Comparison of ENCODE assay signal across 8 cellular contexts in genomic region chr17:3963214-3964201, GRCh38. TPM values are rescaled to one million over a fixed set of nuclear protein-coding genes. Genes with fewer than 3 reads are reported as not detected.
A peak's percentile ranks its signal among the peaks of the same experiment; 100 is the strongest.
DNase-seq lines count a peak whose midpoint lies in the region; ATAC-seq, FAIRE-seq and TF ChIP-seq lines count a peak whose summit lies in the region.

No MANE protein-coding gene starts in this region.

- H3K36me3 Mint-ChIP-seq in mesothelial cell of epicardium, result no peaks in the 10 kb centered on the region

- BruUV-seq in HCT116 (replicated peaks; lab: Mats Ljungman, UMichigan), result no TSS peak

- H3K4me3 ChIP-seq in HCT116 (replicated peaks in 1 of 2; ENCODE audit: low read depth in 1 of 2, low read length in 2 of 2) (peak overlapping the region; percentile 53 to 69), SJCRH30 (no peak overlapping the region)

- H3K9ac ChIP-seq in HCT116 (ENCODE audit: low read length), result peak overlapping the region; percentile 24

- H3K27ac ChIP-seq in HCT116 (ENCODE audit: low read depth, low read length), result peak overlapping the region; percentile 80; the same call in 1 of the 2 replicates
- H3K27ac ChIP-seq in SJCRH30, result no peak overlapping the region

- intact Hi-C loops in HCT116 (cut with micrococcal nuclease), result no loop called here

- ATAC-seq in HCT116, result peak; percentile 8; the same call in 1 of the 2 replicates
- ATAC-seq in stimulated activated naive CD8-positive, alpha-beta T cell treated with anti-CD3 and anti-CD28 coated beads, Interleukin-15, amount 100 ng/mL, for 72 hours, result peak; percentile 54

- no peak for TF ChIP-seq RAD21 in HCT116 (IDR thresholded peaks at IDR 0.05; ENCODE audit: low read depth)

- H3K27me3 ChIP-seq in HCT116 (ENCODE audit: insufficient read depth, low read length), result no peaks in the 10 kb centered on the region
- no peaks in the 10 kb centered on the region for H3K27me3 ChIP-seq in SJCRH30

- no peak for FAIRE-seq in D721Med (lab: Jason Lieb, UNC)

- TF ChIP-seq CTCF in HCT116 (IDR thresholded peaks at IDR 0.05 in 2 of 3, conservative IDR thresholded peaks at IDR 0.05 in 1 of 3; ENCODE audit: borderline replicate concordance in 1 of 3, insufficient read depth in 1 of 3, low read depth in 2 of 3, low read length in 2 of 3) (no peak), mesothelial cell of epicardium (IDR thresholded peaks at IDR 0.05; ENCODE audit: unreplicated experiment) (no peak), D721Med (IDR thresholded peaks at IDR 0.05; ENCODE audit: insufficient read depth, missing control alignments) (no peak)

- H3K4me2 ChIP-seq in HCT116 (ENCODE audit: low read length), result peak overlapping the region; percentile 98

- peaks cover 15% of the 10 kb centered on the region for H3K4me1 Mint-ChIP-seq in mesothelial cell of epicardium
- H3K4me1 Mint-ChIP-seq in stimulated activated naive CD8-positive, alpha-beta T cell treated with anti-CD3 and anti-CD28 coated beads, Interleukin-15, amount 100 ng/mL, for 72 hours, result peaks cover 61% of the 10 kb centered on the region

- DNase-seq in GF-D8 (lab: John Stamatoyannopoulos, UW), result peak; percentile 76
- no peak for DNase-seq in HCT116 (ENCODE audit: low read depth, low spot score)
- peak; percentile 38 for DNase-seq in OCI-M2 (lab: John Stamatoyannopoulos, UW; ENCODE audit: unreplicated experiment)
- DNase-seq in activated naive CD4-positive, alpha-beta T cell treated with Interleukin-2 at 50 U/mL for 16 hours, result peak; percentile 59
- DNase-seq in mesothelial cell of epicardium (ENCODE audit: low spot score in 2 of 2, unreplicated experiment in 2 of 2), result no peak
- DNase-seq in stimulated activated naive CD8-positive, alpha-beta T cell treated with anti-CD3 and anti-CD28 coated beads, Interleukin-15, amount 100 ng/mL, for 72 hours, result peak; percentile 47 to 62
- no peak for DNase-seq in D721Med (ENCODE audit: insufficient read length, low spot score)
- no peak for DNase-seq in SJCRH30

- H3K9me2 ChIP-seq in HCT116 (ENCODE audit: insufficient read depth), result no peaks in the 10 kb centered on the region

- no peaks in the 10 kb centered on the region for H3K9me3 Mint-ChIP-seq in mesothelial cell of epicardium
- H3K9me3 Mint-ChIP-seq in stimulated activated naive CD8-positive, alpha-beta T cell treated with anti-CD3 and anti-CD28 coated beads, Interleukin-15, amount 100 ng/mL, for 72 hours, result no peaks in the 10 kb centered on the region

- H3K79me2 ChIP-seq in HCT116 (ENCODE audit: insufficient read depth, low read length), result no peaks in the 10 kb centered on the region

- H3K9me3 ChIP-seq in HCT116 (ENCODE audit: control insufficient read depth in 1 of 2, insufficient read depth in 1 of 2, low read depth in 1 of 2, low read length in 2 of 2) (no peaks in the 10 kb centered on the region), SJCRH30 (replicated peaks) (no peaks in the 10 kb centered on the region)

- TF ChIP-seq POLR2A in HCT116 (IDR thresholded peaks at IDR 0.05; ENCODE audit: borderline replicate concordance, extremely low read depth, insufficient read depth, insufficient read length), result peak; percentile 3

- H3K27ac Mint-ChIP-seq in mesothelial cell of epicardium, result no peak overlapping the region
- peak overlapping the region in 1 of 2 donors; percentile 35 for H3K27ac Mint-ChIP-seq in stimulated activated naive CD8-positive, alpha-beta T cell treated with anti-CD3 and anti-CD28 coated beads, Interleukin-15, amount 100 ng/mL, for 72 hours

- H3K27me3 Mint-ChIP-seq in mesothelial cell of epicardium (ENCODE audit: low read depth), result peaks cover 75% of the 10 kb centered on the region
- no peaks in the 10 kb centered on the region for H3K27me3 Mint-ChIP-seq in stimulated activated naive CD8-positive, alpha-beta T cell treated with anti-CD3 and anti-CD28 coated beads, Interleukin-15, amount 100 ng/mL, for 72 hours

- no peaks in the 10 kb centered on the region for H3K36me3 ChIP-seq in HCT116 (ENCODE audit: control insufficient read depth in 1 of 2, insufficient read depth in 2 of 2, low read length in 2 of 2)
- H3K36me3 ChIP-seq in SJCRH30, result no peaks in the 10 kb centered on the region

- peak overlapping the region; percentile 30 for H3K4me3 Mint-ChIP-seq in mesothelial cell of epicardium
- peak overlapping the region; percentile 79 to 81 for H3K4me3 Mint-ChIP-seq in stimulated activated naive CD8-positive, alpha-beta T cell treated with anti-CD3 and anti-CD28 coated beads, Interleukin-15, amount 100 ng/mL, for 72 hours

- RAD21 ChIA-PET in HCT116 (lab: Charles Lee; ENCODE audit: low non-redundant PET in 1 of 2, low total read pairs in 2 of 2, uncharacterized antibody in 2 of 2, unreplicated experiment in 2 of 2), result no interaction called here

- POLR2A ChIA-PET in HCT116 (lab: Charles Lee), result no interaction called here

- CTCF ChIA-PET in HCT116 (lab: Charles Lee), result no interaction called here

- H3K4me1 ChIP-seq in HCT116 (ENCODE audit: control insufficient read depth in 1 of 2, insufficient read depth in 2 of 2, low read length in 2 of 2) (peaks cover 23 to 40% of the 10 kb centered on the region in 2 experiments), SJCRH30 (peaks cover 38% of the 10 kb centered on the region)

- no peaks in the 10 kb centered on the region for H4K20me1 ChIP-seq in HCT116 (ENCODE audit: insufficient read depth)

- H2AFZ ChIP-seq in HCT116 (ENCODE audit: low read depth, low read length, poor library complexity, severe bottlenecking), result no peak overlapping the region

TF ChIP-seq in HCT116, 20 proteins besides CTCF, POLR2A, EP300 and RAD21:
- no peak for TF ChIP-seq YY1 (IDR thresholded peaks at IDR 0.05; ENCODE audit: extremely low read depth, insufficient replicate concordance, low read depth, low read length)
- no peak for TF ChIP-seq ELF1 (IDR thresholded peaks at IDR 0.05; ENCODE audit: borderline replicate concordance, low read depth)
- no peak for TF ChIP-seq ZFX (IDR thresholded peaks at IDR 0.05)
- TF ChIP-seq POLR2AphosphoS5 (IDR thresholded peaks at IDR 0.05; ENCODE audit: low read depth, low read length), result no peak
- TF ChIP-seq TCF7L2 (IDR thresholded peaks at IDR 0.05; ENCODE audit: borderline replicate concordance, extremely low read depth, insufficient read depth, insufficient read length), result no peak
- no peak for TF ChIP-seq SP1 (IDR thresholded peaks at IDR 0.05; ENCODE audit: low read depth)
- TF ChIP-seq FOSL1 (IDR thresholded peaks at IDR 0.05; ENCODE audit: low read depth), result no peak
- TF ChIP-seq MAX (IDR thresholded peaks at IDR 0.05), result no peak
- TF ChIP-seq EGR1 (IDR thresholded peaks at IDR 0.05; ENCODE audit: low read depth), result no peak
- TF ChIP-seq ATF3 (IDR thresholded peaks at IDR 0.05), result no peak
- no peak for TF ChIP-seq JUND (IDR thresholded peaks at IDR 0.05)
- no peak for TF ChIP-seq ZNF274 (IDR thresholded peaks at IDR 0.05; ENCODE audit: low read depth, low read length)
- TF ChIP-seq EZH2phosphoT487 (IDR thresholded peaks at IDR 0.05; ENCODE audit: borderline replicate concordance), result no peak
- TF ChIP-seq EZH2 (IDR thresholded peaks at IDR 0.05), result no peak
TF ChIP-seq in HCT116: peak in this region for 0.

RNA-seq across cellular contexts. Expression of gene ATP2A3, which starts 0.7 kb away (rescaled TPM):
- 23.1 TPM for total RNA-seq in HCT116 (2021; ENCODE audit: unreplicated experiment)
- polyA plus RNA-seq in HCT116 (2012), result 18.9 and 23.7 TPM in 2 replicates
- total RNA-seq in mesothelial cell of epicardium, result 4.1 to 4.6 TPM (median 4.1 TPM) in 3 replicates
- total RNA-seq in SJCRH30 (2014; rRNA removed; shearing (Covaris generic)), result 1.9 and 2.0 TPM in 2 replicates

RNA-seq across cellular contexts. Expression of gene P2RX1, which starts 47.2 kb away (rescaled TPM):
- total RNA-seq in HCT116 (2021; ENCODE audit: unreplicated experiment), result not detected
- polyA plus RNA-seq in HCT116 (2012), result not detected in 2 replicates
- 0.16 to 0.22 TPM (median 0.18 TPM) in 3 replicates for total RNA-seq in mesothelial cell of epicardium
- 0.06 TPM in 1 of 2 replicates, not detected in the other for total RNA-seq in SJCRH30 (2014; rRNA removed; shearing (Covaris generic))

Comparison
In these comparisons a context has a peak if more than half of its experiments do, and no peak if none do; other contexts are left out.
1. DNase-seq: peak in GF-D8 (single experiment), OCI-M2 (single experiment), activated naive CD4-positive, alpha-beta T cell treated with Interleukin-2 at 50 U/mL for 16 hours (single experiment) and stimulated activated naive CD8-positive, alpha-beta T cell treated with anti-CD3 and anti-CD28 coated beads, Interleukin-15, amount 100 ng/mL, for 72 hours (2 of 2); none in HCT116 (single experiment), mesothelial cell of epicardium (0 of 2), D721Med (single experiment) and SJCRH30 (0 of 2).